Comparison of ENCODE assay signal across 13 cellular contexts in the genomic region with DNA sequence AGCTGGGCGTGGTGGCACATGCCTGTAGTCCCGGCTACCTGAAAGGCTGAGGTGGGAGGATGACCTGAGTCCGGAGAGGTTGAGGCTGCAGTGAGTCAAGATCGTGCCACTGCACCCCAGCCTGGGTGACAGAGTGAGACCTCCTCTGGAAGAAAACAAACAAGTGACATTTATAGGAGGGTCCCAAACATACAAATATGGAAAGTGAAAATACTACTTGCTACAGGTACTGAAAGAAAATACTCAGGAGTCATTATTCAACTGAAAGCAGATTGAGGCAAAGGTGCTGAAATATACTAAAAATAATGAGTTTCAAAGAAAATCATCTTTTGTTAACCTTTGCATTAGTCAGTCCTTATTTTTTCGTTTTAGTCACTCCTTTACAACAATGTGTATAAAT. TPM values are rescaled to one million over a fixed set of nuclear protein-coding genes. Genes with fewer than 3 reads are reported as not detected.
DNase-seq lines count a peak whose midpoint lies in the region; ATAC-seq lines count a peak whose summit lies in the region.
"Had no signal": no experiment of that assay in that cellular context is flagged by ENCODE, and none has a peak within 500 bp of the region (broad histone marks: within the 10 kb centered on the region; RNA-seq: fewer than 3 reads in every experiment).

No MANE protein-coding gene starts in this region.

- no peaks in the 10 kb centered on the region for H3K9me3 Mint-ChIP-seq in activated T-helper 2 cell treated with anti-CD3 and anti-CD28 coated beads, Interferon-gamma antibody, Interleukin-2, Interleukin-4, amounts not matched to agents 10 μg/mL and 5 μg/mL and 100 μg/mL, durations not matched to agents 14 hours and 24 hours and 36 hours
- H3K9me3 Mint-ChIP-seq: neural crest cell had no signal

- intact Hi-C loops in activated T-helper 2 cell treated with anti-CD3 and anti-CD28 coated beads, Interferon-gamma antibody, Interleukin-2, Interleukin-4, amounts not matched to agents 10 μg/mL and 5 μg/mL and 100 μg/mL, durations not matched to agents 14 hours and 24 hours and 36 hours (cut with micrococcal nuclease), result loop anchor here (5.0 kb wide), 1 partner anchor 51 kb away; no protein-coding TSS in a partner anchor

- H3K36me3 Mint-ChIP-seq in activated T-helper 2 cell treated with anti-CD3 and anti-CD28 coated beads, Interferon-gamma antibody, Interleukin-2, Interleukin-4, amounts not matched to agents 10 μg/mL and 5 μg/mL and 100 μg/mL, durations not matched to agents 14 hours and 24 hours and 36 hours (ENCODE audit: low read depth), result peaks cover 27% of the 10 kb centered on the region

- H3K4me3 Mint-ChIP-seq in activated T-helper 2 cell treated with anti-CD3 and anti-CD28 coated beads, Interferon-gamma antibody, Interleukin-2, Interleukin-4, amounts not matched to agents 10 μg/mL and 5 μg/mL and 100 μg/mL, durations not matched to agents 14 hours and 24 hours and 36 hours (ENCODE audit: low read depth), result no peak overlapping the region
- H3K4me3 Mint-ChIP-seq: neural crest cell had no signal

- H3K27me3 Mint-ChIP-seq in activated T-helper 2 cell treated with anti-CD3 and anti-CD28 coated beads, Interferon-gamma antibody, Interleukin-2, Interleukin-4, amounts not matched to agents 10 μg/mL and 5 μg/mL and 100 μg/mL, durations not matched to agents 14 hours and 24 hours and 36 hours (ENCODE audit: low read depth), result no peaks in the 10 kb centered on the region

- ATAC-seq in HG02852 (IDR thresholded peaks at IDR 0.05; ENCODE audit: unreplicated experiment), result peak; percentile 67
- no peak for ATAC-seq in HG02588 (IDR thresholded peaks at IDR 0.05; ENCODE audit: unreplicated experiment)

- peak overlapping the region; percentile 42 for H3K27ac Mint-ChIP-seq in activated T-helper 2 cell treated with anti-CD3 and anti-CD28 coated beads, Interferon-gamma antibody, Interleukin-2, Interleukin-4, amounts not matched to agents 10 μg/mL and 5 μg/mL and 100 μg/mL, durations not matched to agents 14 hours and 24 hours and 36 hours

- peak; percentile 32 for DNase-seq in stimulated activated CD4-positive, alpha-beta T cell treated with anti-CD3 and anti-CD28 coated beads, Interleukin-1b, Interleukin-23, amount 100 ng/mL, for 48 hours
- DNase-seq in stimulated activated CD4-positive, alpha-beta T cell treated with anti-CD3 and anti-CD28 coated beads, Interleukin-4, amount 100 ng/mL, for 4 hours, result no peak
- no peak for DNase-seq in activated T-helper 2 cell treated with anti-CD3 and anti-CD28 coated beads, Interferon-gamma antibody, Interleukin-2, Interleukin-4, amounts not matched to agents 10 μg/mL and 5 μg/mL and 100 μg/mL, durations not matched to agents 14 hours and 24 hours and 36 hours (ENCODE audit: low spot score)
- DNase-seq in pons (ENCODE audit: low spot score), result no peak
- DNase-seq in AG08395 (ENCODE audit: low spot score), result no peak
- DNase-seq in HUDEP-2 (lab: John Stamatoyannopoulos, UW; ENCODE audit: unreplicated experiment in 76 of 76), result no peak
- DNase-seq: activated CD8-positive, alpha-beta memory T cell treated with anti-CD3 and anti-CD28 coated beads, Interleukin-2, amount 50 U/mL, for 48 hours; brain microvascular endothelial cell; GM23248; NCI-H2107 had no signal

- peaks cover 29% of the 10 kb centered on the region for H3K4me1 Mint-ChIP-seq in activated T-helper 2 cell treated with anti-CD3 and anti-CD28 coated beads, Interferon-gamma antibody, Interleukin-2, Interleukin-4, amounts not matched to agents 10 μg/mL and 5 μg/mL and 100 μg/mL, durations not matched to agents 14 hours and 24 hours and 36 hours (ENCODE audit: low read depth)

RNA-seq across cellular contexts. Expression of a gene that starts 53.5 kb away (rescaled TPM):
- 68.2 and 69.4 TPM in 2 replicates for total RNA-seq in activated T-helper 2 cell treated with anti-CD3 and anti-CD28 coated beads, Interferon-gamma antibody, Interleukin-2, Interleukin-4, amounts not matched to agents 10 μg/mL and 5 μg/mL and 100 μg/mL, durations not matched to agents 14 hours and 24 hours and 36 hours
